In genomic region chr9:130466537-130467217, GRCh38 we compare ENCODE assay signal across 18 cellular contexts. TPM values are rescaled to one million over a fixed set of nuclear protein-coding genes. Genes with fewer than 3 reads are reported as not detected.
DNase-seq lines count a peak whose midpoint lies in the region; ATAC-seq, FAIRE-seq and TF ChIP-seq lines count a peak whose summit lies in the region.
"Had no signal": no experiment of that assay in that cellular context is flagged by ENCODE, and none has a peak within 500 bp of the region (broad histone marks: within the 10 kb centered on the region; RNA-seq: fewer than 3 reads in every experiment).

No MANE protein-coding gene starts in this region.

- no CpG with 5 or more reads among the region's 20 CpGs for WGBS in neuronal stem cell (ENCODE audit: extremely low coverage in 2 of 2, insufficient read length in 2 of 2, insufficient replicate concordance in 1 of 2), 2 donors

- H3K4ac ChIP-seq in neuronal stem cell (ENCODE audit: low read length): no peak overlapping the region

- CTCF ChIA-PET in RWPE1 (lab: Yijun Ruan, JAX): interaction anchor here (0.6 to 7.3 kb wide), 3 partner anchors 217 to 1239 kb away, joined by 3 to 89 read pairs (median 4); no protein-coding TSS in a partner anchor

- H3K79me1 ChIP-seq in neuronal stem cell (ENCODE audit: low read depth, low read length): no peaks in the 10 kb centered on the region

- peak overlapping the region; percentile 69 for H2BK15ac ChIP-seq in neuronal stem cell (ENCODE audit: low read length)

- H2BK120ac ChIP-seq in neuronal stem cell (ENCODE audit: low read depth, low read length): peak overlapping the region; percentile 88

- H3K27me3 ChIP-seq in neuronal stem cell (ENCODE audit: control insufficient read depth in 3 of 3, insufficient read depth in 3 of 3, low read depth in 1 of 3, low read length in 3 of 3): peaks cover 0 to 72% (median 0%) of the 10 kb centered on the region in 3 experiments
- H3K27me3 ChIP-seq: MG63 had no signal

- peak overlapping the region; percentile 94 for H3K18ac ChIP-seq in neuronal stem cell (ENCODE audit: low read length)

- no peaks in the 10 kb centered on the region for H3K36me3 ChIP-seq in neuronal stem cell (replicated peaks in 1 of 2; ENCODE audit: control insufficient read depth in 2 of 2, insufficient read depth in 2 of 2, low read length in 2 of 2)

- no peak overlapping the region for H3K9ac ChIP-seq in neuronal stem cell (ENCODE audit: low read depth, low read length, poor library complexity)

- H4K8ac ChIP-seq in neuronal stem cell (ENCODE audit: low read depth, low read length): peak overlapping the region; percentile 6

- peak overlapping the region; percentile 69 for H2BK5ac ChIP-seq in neuronal stem cell (ENCODE audit: low read length)

- FAIRE-seq in GM12892 (lab: Jason Lieb, UNC): no peak
- FAIRE-seq: GM12891, GM18507, H54 had no signal

- peak overlapping the region; percentile 92 for H2BK12ac ChIP-seq in neuronal stem cell (ENCODE audit: low read length)

- no peak overlapping the region for H3K4me3 ChIP-seq in neuronal stem cell (ENCODE audit: low read length in 2 of 2)
- H3K4me3 ChIP-seq: MG63 had no signal

- peak overlapping the region; percentile 91 for H3K14ac ChIP-seq in neuronal stem cell (ENCODE audit: low read length)

- DNase-seq in NCI-H1092 treated with DMSO at 0.1 percent for 48 hours (lab: John Stamatoyannopoulos, UW) (peak; percentile 26), NCI-H1092 (lab: John Stamatoyannopoulos, UW) (no peak), RWPE1 (ENCODE audit: low spot score) (no peak), left lobe of liver (ENCODE audit: low spot score) (peak; percentile 91), neuronal stem cell (ENCODE audit: low spot score) (no peak), GM12892 (ENCODE audit: insufficient read length) (no peak), NCI-H2107 treated with DMSO at 0.1 percent for 48 hours (lab: John Stamatoyannopoulos, UW; ENCODE audit: unreplicated experiment) (no peak)
- DNase-seq: 8988T, HFFc6, Kasumi-1, MG63, SHP77 treated with DMSO at 0.1 percent for 48 hours, T-cell had no signal

- peaks cover 4 to 30% of the 10 kb centered on the region in 2 donors for H3K4me1 ChIP-seq in neuronal stem cell (ENCODE audit: control insufficient read depth in 2 of 2, insufficient read depth in 1 of 2, low read depth in 1 of 2, low read length in 2 of 2)

- no peak overlapping the region for H3K4me2 ChIP-seq in neuronal stem cell (ENCODE audit: insufficient read depth, low read length, poor library complexity, severe bottlenecking)

- H3K23ac ChIP-seq in neuronal stem cell (ENCODE audit: low read depth, low read length, poor library complexity): no peak overlapping the region

- H2AFZ ChIP-seq in neuronal stem cell (ENCODE audit: low read length): no peak overlapping the region

- POLR2A ChIA-PET in RWPE1 (lab: Yijun Ruan, JAX; ENCODE audit: low non-redundant PET): no interaction called here

- peak overlapping the region; percentile 69 for H4K91ac ChIP-seq in neuronal stem cell (ENCODE audit: low read depth, low read length, poor library complexity)

- H2AK5ac ChIP-seq in neuronal stem cell (ENCODE audit: low read depth, low read length): peak overlapping the region; percentile 86

- H3K9me3 ChIP-seq in neuronal stem cell (replicated peaks in 1 of 2; ENCODE audit: control insufficient read depth in 2 of 2, insufficient read depth in 1 of 2, low read depth in 1 of 2, low read length in 2 of 2): no peaks in the 10 kb centered on the region
- H3K9me3 ChIP-seq: MG63 had no signal

- peak; percentile 62 for ATAC-seq in left lobe of liver
- ATAC-seq in HG03457 (IDR thresholded peaks at IDR 0.05; ENCODE audit: unreplicated experiment): no peak
- ATAC-seq: SK-N-SH treated with all-trans-retinoic acid at 6 μM for 48 hours, T-cell had no signal

- no peak for TF ChIP-seq POLR2A in GM12892 (IDR thresholded peaks at IDR 0.05; ENCODE audit: low read depth, low read length)

- H3K27ac ChIP-seq in RWPE1 (peak overlapping the region; percentile 3; the same call in 1 of the 2 replicates), neuronal stem cell (replicated peaks; ENCODE audit: low read length) (no peak overlapping the region)

- no peak for TF ChIP-seq CTCF in RWPE1 (conservative IDR thresholded peaks at IDR 0.05; ENCODE audit: low read depth)

RNA-seq across cellular contexts. Expression of gene ASS1, which starts 21.9 kb away (rescaled TPM):
- total RNA-seq in left lobe of liver: 1,233 TPM
- polyA plus RNA-seq in neuronal stem cell (2013, experiment 1 of 2): 19.7 TPM
- polyA plus RNA-seq in neuronal stem cell (2013, experiment 2 of 2): 19.8 TPM
- 3.5 TPM for polyA plus RNA-seq in GM12892 (2012; ENCODE audit: missing spikeins)

Comparison
In these comparisons a context has a peak if more than half of its experiments do, and no peak if none do; other contexts are left out.
1. DNase-seq: peak in NCI-H1092 treated with DMSO at 0.1 percent for 48 hours (single experiment) and left lobe of liver (single experiment); none in NCI-H1092 (single experiment), RWPE1 (single experiment), neuronal stem cell (single experiment), GM12892 (single experiment) and NCI-H2107 treated with DMSO at 0.1 percent for 48 hours (single experiment).